In genomic region chr16:20868890-20869289, GRCh38 we compare ENCODE assay signal across 1 cellular context.
TF ChIP-seq lines count a peak whose summit lies in the region.

No MANE protein-coding gene starts in this region.

TF ChIP-seq in HepG2, 621 proteins besides CTCF, POLR2A, EP300 and RAD21 (continued from another document and continues in another):
- TF ChIP-seq STAT6 (CRISPR knock-in tag; IDR thresholded peaks at IDR 0.05; ENCODE audit: borderline replicate concordance) = no peak
- no peak for TF ChIP-seq HDAC6 (IDR thresholded peaks at IDR 0.05; ENCODE audit: low read depth, low read length)
- TF ChIP-seq PAXIP1 (CRISPR knock-in tag; conservative IDR thresholded peaks at IDR 0.05) = peak; percentile 52; the same call in 1 of the 2 replicates
- TF ChIP-seq NFATC3 (CRISPR knock-in tag; IDR thresholded peaks at IDR 0.05) = no peak
- no peak for TF ChIP-seq NFE2L1 (CRISPR knock-in tag; IDR thresholded peaks at IDR 0.05; ENCODE audit: borderline replicate concordance)
- no peak for TF ChIP-seq ZNF543 (CRISPR knock-in tag; IDR thresholded peaks at IDR 0.05)
- no peak for TF ChIP-seq RNF219 (CRISPR knock-in tag; IDR thresholded peaks at IDR 0.05)
- TF ChIP-seq POLR2AphosphoS2 (IDR thresholded peaks at IDR 0.05; ENCODE audit: low read depth, low read length) = no peak
- no peak for TF ChIP-seq REXO4 (CRISPR knock-in tag; IDR thresholded peaks at IDR 0.05; ENCODE audit: borderline replicate concordance)
- TF ChIP-seq CAMTA2 (CRISPR knock-in tag; IDR thresholded peaks at IDR 0.05; ENCODE audit: borderline replicate concordance) = no peak
- 0 out of 2 replicates have a peak, but pooled peaks have one; percentile 30 for TF ChIP-seq GMEB1 (CRISPR knock-in tag; IDR thresholded peaks at IDR 0.05; ENCODE audit: borderline replicate concordance)
- no peak for TF ChIP-seq SRSF1 (optimal IDR thresholded peaks at IDR 0.05; ENCODE audit: low read depth, low read length)
- TF ChIP-seq MYPOP (CRISPR knock-in tag; IDR thresholded peaks at IDR 0.05) = no peak
- no peak for TF ChIP-seq ATM (IDR thresholded peaks at IDR 0.05; ENCODE audit: borderline replicate concordance)
- no peak for TF ChIP-seq ZNF672 (CRISPR knock-in tag; IDR thresholded peaks at IDR 0.05)
- TF ChIP-seq NR0B2 (CRISPR knock-in tag; IDR thresholded peaks at IDR 0.05) = no peak
- TF ChIP-seq RCOR2 (CRISPR knock-in tag; IDR thresholded peaks at IDR 0.05) = 0 out of 2 replicates have a peak, but pooled peaks have one; percentile 32
- TF ChIP-seq MED1 (CRISPR knock-in tag; IDR thresholded peaks at IDR 0.05) = 0 out of 2 replicates have a peak, but pooled peaks have one; percentile 40
- no peak for TF ChIP-seq THAP9 (CRISPR knock-in tag; IDR thresholded peaks at IDR 0.05; ENCODE audit: borderline replicate concordance)
- no peak for TF ChIP-seq YEATS4 (CRISPR knock-in tag; IDR thresholded peaks at IDR 0.05; ENCODE audit: borderline replicate concordance)
- TF ChIP-seq ZFY (CRISPR knock-in tag; IDR thresholded peaks at IDR 0.05) = peak; percentile 57; the same call in 1 of the 2 replicates
- no peak for TF ChIP-seq PHF20 (CRISPR knock-in tag; IDR thresholded peaks at IDR 0.05)
- no peak for TF ChIP-seq PRDM4 (CRISPR knock-in tag; IDR thresholded peaks at IDR 0.05; ENCODE audit: borderline replicate concordance)
- no peak for TF ChIP-seq GLMP (CRISPR knock-in tag; IDR thresholded peaks at IDR 0.05; ENCODE audit: borderline replicate concordance)
- no peak for TF ChIP-seq ATAD3A (CRISPR knock-in tag; IDR thresholded peaks at IDR 0.05)
- TF ChIP-seq ZNF776 (CRISPR knock-in tag; IDR thresholded peaks at IDR 0.05) = no peak
- TF ChIP-seq ZMYM3 (CRISPR knock-in tag; IDR thresholded peaks at IDR 0.05) = peak; percentile 83
- peak; percentile 49; the same call in 1 of the 2 replicates for TF ChIP-seq HIVEP1 (CRISPR knock-in tag; IDR thresholded peaks at IDR 0.05)
- TF ChIP-seq DRAP1 (CRISPR knock-in tag; IDR thresholded peaks at IDR 0.05) = peak; percentile 29; the same call in 1 of the 2 replicates
- TF ChIP-seq DBP (CRISPR knock-in tag; IDR thresholded peaks at IDR 0.05; ENCODE audit: not compliant biosample characterization) = no peak
- TF ChIP-seq RARG (CRISPR knock-in tag; IDR thresholded peaks at IDR 0.05; ENCODE audit: low read depth) = no peak
